In genomic region chr12:97022831-97023230, GRCh38 we compare ENCODE assay signal across 1 cellular context.
TF ChIP-seq lines count a peak whose summit lies in the region.

No MANE protein-coding gene starts in this region.

TF ChIP-seq in HepG2, 621 proteins besides CTCF, POLR2A, EP300 and RAD21 (continued from another document):
- TF ChIP-seq AKNA (CRISPR knock-in tag; IDR thresholded peaks at IDR 0.05; ENCODE audit: borderline replicate concordance) = no peak
